1 cellular context compared by ENCODE assay signal in the genomic region with DNA sequence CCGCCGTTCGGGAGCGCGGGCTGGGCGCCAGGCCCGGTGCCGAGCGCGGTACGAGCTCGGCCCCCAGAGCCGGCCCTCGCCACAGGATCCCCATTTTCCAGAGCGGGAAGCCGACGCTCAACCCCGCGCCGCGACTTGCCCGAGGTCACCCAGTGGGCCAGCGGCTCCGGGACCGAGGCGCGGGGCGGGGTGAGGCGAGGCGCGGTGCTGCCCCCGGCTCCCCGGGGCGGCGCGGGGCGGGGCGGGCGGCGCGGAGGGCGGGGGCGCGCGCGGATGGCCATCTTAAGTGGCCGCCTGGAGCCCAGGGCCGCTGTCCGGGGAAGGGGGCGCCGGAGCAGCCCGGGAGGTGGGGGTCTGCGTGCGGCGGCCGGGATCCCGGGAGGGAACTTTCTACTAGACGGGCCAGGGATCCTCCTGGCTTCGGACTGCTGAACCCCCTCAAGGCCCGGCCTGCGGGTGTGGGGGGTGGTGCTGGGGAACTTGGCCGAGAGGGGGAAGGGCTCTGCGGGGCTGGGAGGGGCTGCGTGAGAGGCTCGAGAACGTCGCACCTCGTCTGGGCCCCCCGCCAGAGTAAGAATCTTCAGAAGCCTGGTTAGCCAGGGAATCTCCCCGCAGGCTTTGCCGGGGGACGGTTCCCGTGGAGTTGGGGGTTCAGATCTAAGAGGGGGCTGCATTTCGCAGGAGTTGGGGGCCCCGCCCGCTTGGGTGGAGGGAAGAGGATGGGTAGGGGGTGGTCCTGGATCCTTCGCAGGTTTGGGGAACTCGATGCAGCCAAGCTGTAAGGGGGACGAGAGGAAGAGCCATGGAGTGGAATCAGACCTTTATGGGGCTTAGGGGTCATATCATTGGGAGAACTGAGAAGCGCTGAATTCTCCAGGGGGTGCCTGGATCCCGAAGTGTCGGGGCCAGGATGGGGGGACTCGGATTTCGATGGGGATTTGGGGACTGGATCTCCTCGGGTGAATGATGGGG.
TF ChIP-seq lines count a peak whose summit lies in the region.

No MANE protein-coding gene starts in this region.

TF ChIP-seq in K562, 482 proteins besides CTCF, POLR2A, EP300 and RAD21 (continued from another document and continues in another):
- TF ChIP-seq, protein P1, sequence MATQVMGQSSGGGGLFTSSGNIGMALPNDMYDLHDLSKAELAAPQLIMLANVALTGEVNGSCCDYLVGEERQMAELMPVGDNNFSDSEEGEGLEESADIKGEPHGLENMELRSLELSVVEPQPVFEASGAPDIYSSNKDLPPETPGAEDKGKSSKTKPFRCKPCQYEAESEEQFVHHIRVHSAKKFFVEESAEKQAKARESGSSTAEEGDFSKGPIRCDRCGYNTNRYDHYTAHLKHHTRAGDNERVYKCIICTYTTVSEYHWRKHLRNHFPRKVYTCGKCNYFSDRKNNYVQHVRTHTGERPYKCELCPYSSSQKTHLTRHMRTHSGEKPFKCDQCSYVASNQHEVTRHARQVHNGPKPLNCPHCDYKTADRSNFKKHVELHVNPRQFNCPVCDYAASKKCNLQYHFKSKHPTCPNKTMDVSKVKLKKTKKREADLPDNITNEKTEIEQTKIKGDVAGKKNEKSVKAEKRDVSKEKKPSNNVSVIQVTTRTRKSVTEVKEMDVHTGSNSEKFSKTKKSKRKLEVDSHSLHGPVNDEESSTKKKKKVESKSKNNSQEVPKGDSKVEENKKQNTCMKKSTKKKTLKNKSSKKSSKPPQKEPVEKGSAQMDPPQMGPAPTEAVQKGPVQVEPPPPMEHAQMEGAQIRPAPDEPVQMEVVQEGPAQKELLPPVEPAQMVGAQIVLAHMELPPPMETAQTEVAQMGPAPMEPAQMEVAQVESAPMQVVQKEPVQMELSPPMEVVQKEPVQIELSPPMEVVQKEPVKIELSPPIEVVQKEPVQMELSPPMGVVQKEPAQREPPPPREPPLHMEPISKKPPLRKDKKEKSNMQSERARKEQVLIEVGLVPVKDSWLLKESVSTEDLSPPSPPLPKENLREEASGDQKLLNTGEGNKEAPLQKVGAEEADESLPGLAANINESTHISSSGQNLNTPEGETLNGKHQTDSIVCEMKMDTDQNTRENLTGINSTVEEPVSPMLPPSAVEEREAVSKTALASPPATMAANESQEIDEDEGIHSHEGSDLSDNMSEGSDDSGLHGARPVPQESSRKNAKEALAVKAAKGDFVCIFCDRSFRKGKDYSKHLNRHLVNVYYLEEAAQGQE (CRISPR knock-in tag; IDR thresholded peaks at IDR 0.05; ENCODE audit: low read depth), result no peak
- TF ChIP-seq, protein P2, sequence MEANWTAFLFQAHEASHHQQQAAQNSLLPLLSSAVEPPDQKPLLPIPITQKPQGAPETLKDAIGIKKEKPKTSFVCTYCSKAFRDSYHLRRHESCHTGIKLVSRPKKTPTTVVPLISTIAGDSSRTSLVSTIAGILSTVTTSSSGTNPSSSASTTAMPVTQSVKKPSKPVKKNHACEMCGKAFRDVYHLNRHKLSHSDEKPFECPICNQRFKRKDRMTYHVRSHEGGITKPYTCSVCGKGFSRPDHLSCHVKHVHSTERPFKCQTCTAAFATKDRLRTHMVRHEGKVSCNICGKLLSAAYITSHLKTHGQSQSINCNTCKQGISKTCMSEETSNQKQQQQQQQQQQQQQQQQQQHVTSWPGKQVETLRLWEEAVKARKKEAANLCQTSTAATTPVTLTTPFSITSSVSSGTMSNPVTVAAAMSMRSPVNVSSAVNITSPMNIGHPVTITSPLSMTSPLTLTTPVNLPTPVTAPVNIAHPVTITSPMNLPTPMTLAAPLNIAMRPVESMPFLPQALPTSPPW (CRISPR knock-in tag; IDR thresholded peaks at IDR 0.05), result peak; percentile 92
- no peak for TF ChIP-seq NR2C2 (CRISPR knock-in tag; IDR thresholded peaks at IDR 0.05)
- TF ChIP-seq NR2C2 (tag; IDR thresholded peaks at IDR 0.05), result peak; percentile 77; the same call in 1 of the 2 replicates
- no peak for TF ChIP-seq TCF7 (IDR thresholded peaks at IDR 0.05; ENCODE audit: borderline replicate concordance)
- TF ChIP-seq RB1 (IDR thresholded peaks at IDR 0.05; ENCODE audit: low read depth), result peak; percentile 20; the same call in 1 of the 2 replicates
- no peak for TF ChIP-seq SETDB1 (IDR thresholded peaks at IDR 0.05; ENCODE audit: low read length)
- peak; percentile 69 for TF ChIP-seq BRD4 (IDR thresholded peaks at IDR 0.05)
- no peak for TF ChIP-seq ZC3H11A (IDR thresholded peaks at IDR 0.05; ENCODE audit: low read depth, low read length)
- peak; percentile 69 for TF ChIP-seq NFRKB (IDR thresholded peaks at IDR 0.05; ENCODE audit: low read depth)
- 0 out of 2 replicates have a peak, but pooled peaks have one; percentile 61 for TF ChIP-seq ZNF830 (CRISPR knock-in tag; IDR thresholded peaks at IDR 0.05)
- TF ChIP-seq PURB (CRISPR knock-in tag; IDR thresholded peaks at IDR 0.05; ENCODE audit: low read depth), result no peak
- TF ChIP-seq PRMT5 (CRISPR knock-in tag; IDR thresholded peaks at IDR 0.05), result no peak
- TF ChIP-seq CBFB (CRISPR knock-in tag; IDR thresholded peaks at IDR 0.05), result no peak
- TF ChIP-seq FIP1L1 (IDR thresholded peaks at IDR 0.05; ENCODE audit: low read depth, low read length, poor library complexity, severe bottlenecking), result no peak
- TF ChIP-seq RBFOX2 (IDR thresholded peaks at IDR 0.05; ENCODE audit: low read depth, low read length), result peak; percentile 85
- TF ChIP-seq, protein P3, sequence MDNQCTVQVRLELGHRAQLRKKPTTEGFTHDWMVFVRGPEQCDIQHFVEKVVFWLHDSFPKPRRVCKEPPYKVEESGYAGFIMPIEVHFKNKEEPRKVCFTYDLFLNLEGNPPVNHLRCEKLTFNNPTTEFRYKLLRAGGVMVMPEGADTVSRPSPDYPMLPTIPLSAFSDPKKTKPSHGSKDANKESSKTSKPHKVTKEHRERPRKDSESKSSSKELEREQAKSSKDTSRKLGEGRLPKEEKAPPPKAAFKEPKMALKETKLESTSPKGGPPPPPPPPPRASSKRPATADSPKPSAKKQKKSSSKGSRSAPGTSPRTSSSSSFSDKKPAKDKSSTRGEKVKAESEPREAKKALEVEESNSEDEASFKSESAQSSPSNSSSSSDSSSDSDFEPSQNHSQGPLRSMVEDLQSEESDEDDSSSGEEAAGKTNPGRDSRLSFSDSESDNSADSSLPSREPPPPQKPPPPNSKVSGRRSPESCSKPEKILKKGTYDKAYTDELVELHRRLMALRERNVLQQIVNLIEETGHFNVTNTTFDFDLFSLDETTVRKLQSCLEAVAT (IDR thresholded peaks at IDR 0.05), result peak in 1 of 2 experiments; percentile 62; a peak in 1 of 4 replicates
- peak; percentile 48 for TF ChIP-seq HMGN3 (IDR thresholded peaks at IDR 0.05; ENCODE audit: borderline replicate concordance, extremely low read depth, insufficient read length, low read depth, low read length)
- 0 out of 2 replicates have a peak, but pooled peaks have one; percentile 1 for TF ChIP-seq ZNF316 (IDR thresholded peaks at IDR 0.05)
- no peak for TF ChIP-seq DIDO1 (tag; IDR thresholded peaks at IDR 0.05; ENCODE audit: low read depth)
- no peak for TF ChIP-seq PTTG1 (tag; IDR thresholded peaks at IDR 0.05; ENCODE audit: low read depth)
- no peak for TF ChIP-seq HMG20A (CRISPR knock-in tag; conservative IDR thresholded peaks at IDR 0.05)
- TF ChIP-seq RBM22 (IDR thresholded peaks at IDR 0.05; ENCODE audit: low read depth, low read length, poor library complexity, severe bottlenecking), result peak; percentile 12
- peak; percentile 80 for TF ChIP-seq CHD1 (IDR thresholded peaks at IDR 0.05; ENCODE audit: low read length)
- TF ChIP-seq, protein P4, sequence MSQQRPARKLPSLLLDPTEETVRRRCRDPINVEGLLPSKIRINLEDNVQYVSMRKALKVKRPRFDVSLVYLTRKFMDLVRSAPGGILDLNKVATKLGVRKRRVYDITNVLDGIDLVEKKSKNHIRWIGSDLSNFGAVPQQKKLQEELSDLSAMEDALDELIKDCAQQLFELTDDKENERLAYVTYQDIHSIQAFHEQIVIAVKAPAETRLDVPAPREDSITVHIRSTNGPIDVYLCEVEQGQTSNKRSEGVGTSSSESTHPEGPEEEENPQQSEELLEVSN (IDR thresholded peaks at IDR 0.05; ENCODE audit: borderline replicate concordance in 1 of 2, extremely low read depth in 1 of 2, insufficient read depth in 1 of 2, insufficient read length in 1 of 2, low read depth in 1 of 2, low read length in 1 of 2, poor library complexity in 1 of 2, severe bottlenecking in 1 of 2), result peak in 1 of 2 experiments; percentile 49
- peak; percentile 23 for TF ChIP-seq SAP30 (IDR thresholded peaks at IDR 0.05; ENCODE audit: borderline replicate concordance, insufficient read depth, low read depth, low read length, poor library complexity, severe bottlenecking)
- TF ChIP-seq, protein P5, sequence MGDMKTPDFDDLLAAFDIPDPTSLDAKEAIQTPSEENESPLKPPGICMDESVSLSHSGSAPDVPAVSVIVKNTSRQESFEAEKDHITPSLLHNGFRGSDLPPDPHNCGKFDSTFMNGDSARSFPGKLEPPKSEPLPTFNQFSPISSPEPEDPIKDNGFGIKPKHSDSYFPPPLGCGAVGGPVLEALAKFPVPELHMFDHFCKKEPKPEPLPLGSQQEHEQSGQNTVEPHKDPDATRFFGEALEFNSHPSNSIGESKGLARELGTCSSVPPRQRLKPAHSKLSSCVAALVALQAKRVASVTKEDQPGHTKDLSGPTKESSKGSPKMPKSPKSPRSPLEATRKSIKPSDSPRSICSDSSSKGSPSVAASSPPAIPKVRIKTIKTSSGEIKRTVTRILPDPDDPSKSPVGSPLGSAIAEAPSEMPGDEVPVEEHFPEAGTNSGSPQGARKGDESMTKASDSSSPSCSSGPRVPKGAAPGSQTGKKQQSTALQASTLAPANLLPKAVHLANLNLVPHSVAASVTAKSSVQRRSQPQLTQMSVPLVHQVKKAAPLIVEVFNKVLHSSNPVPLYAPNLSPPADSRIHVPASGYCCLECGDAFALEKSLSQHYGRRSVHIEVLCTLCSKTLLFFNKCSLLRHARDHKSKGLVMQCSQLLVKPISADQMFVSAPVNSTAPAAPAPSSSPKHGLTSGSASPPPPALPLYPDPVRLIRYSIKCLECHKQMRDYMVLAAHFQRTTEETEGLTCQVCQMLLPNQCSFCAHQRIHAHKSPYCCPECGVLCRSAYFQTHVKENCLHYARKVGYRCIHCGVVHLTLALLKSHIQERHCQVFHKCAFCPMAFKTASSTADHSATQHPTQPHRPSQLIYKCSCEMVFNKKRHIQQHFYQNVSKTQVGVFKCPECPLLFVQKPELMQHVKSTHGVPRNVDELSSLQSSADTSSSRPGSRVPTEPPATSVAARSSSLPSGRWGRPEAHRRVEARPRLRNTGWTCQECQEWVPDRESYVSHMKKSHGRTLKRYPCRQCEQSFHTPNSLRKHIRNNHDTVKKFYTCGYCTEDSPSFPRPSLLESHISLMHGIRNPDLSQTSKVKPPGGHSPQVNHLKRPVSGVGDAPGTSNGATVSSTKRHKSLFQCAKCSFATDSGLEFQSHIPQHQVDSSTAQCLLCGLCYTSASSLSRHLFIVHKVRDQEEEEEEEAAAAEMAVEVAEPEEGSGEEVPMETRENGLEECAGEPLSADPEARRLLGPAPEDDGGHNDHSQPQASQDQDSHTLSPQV (IDR thresholded peaks at IDR 0.05), result 0 out of 2 replicates have a peak, but pooled peaks have one; percentile 55
- no peak for TF ChIP-seq L3MBTL2 (IDR thresholded peaks at IDR 0.05)
- no peak for TF ChIP-seq NBN (IDR thresholded peaks at IDR 0.05; ENCODE audit: low read depth)
- TF ChIP-seq, protein P6, sequence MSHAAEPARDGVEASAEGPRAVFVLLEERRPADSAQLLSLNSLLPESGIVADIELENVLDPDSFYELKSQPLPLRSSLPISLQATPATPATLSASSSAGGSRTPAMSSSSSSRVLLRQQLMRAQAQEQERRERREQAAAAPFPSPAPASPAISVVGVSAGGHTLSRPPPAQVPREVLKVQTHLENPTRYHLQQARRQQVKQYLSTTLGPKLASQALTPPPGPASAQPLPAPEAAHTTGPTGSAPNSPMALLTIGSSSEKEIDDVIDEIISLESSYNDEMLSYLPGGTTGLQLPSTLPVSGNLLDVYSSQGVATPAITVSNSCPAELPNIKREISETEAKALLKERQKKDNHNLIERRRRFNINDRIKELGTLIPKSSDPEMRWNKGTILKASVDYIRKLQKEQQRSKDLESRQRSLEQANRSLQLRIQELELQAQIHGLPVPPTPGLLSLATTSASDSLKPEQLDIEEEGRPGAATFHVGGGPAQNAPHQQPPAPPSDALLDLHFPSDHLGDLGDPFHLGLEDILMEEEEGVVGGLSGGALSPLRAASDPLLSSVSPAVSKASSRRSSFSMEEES (CRISPR knock-in tag; IDR thresholded peaks at IDR 0.05), result no peak
- TF ChIP-seq RBM25 (IDR thresholded peaks at IDR 0.05; ENCODE audit: low read depth, low read length, severe bottlenecking), result no peak
- TF ChIP-seq NR2C1 (IDR thresholded peaks at IDR 0.05), result no peak
- TF ChIP-seq NR2C1 (tag; IDR thresholded peaks at IDR 0.05), result no peak
- no peak for TF ChIP-seq NR3C1 (CRISPR knock-in tag; IDR thresholded peaks at IDR 0.05)
- TF ChIP-seq, protein P7, sequence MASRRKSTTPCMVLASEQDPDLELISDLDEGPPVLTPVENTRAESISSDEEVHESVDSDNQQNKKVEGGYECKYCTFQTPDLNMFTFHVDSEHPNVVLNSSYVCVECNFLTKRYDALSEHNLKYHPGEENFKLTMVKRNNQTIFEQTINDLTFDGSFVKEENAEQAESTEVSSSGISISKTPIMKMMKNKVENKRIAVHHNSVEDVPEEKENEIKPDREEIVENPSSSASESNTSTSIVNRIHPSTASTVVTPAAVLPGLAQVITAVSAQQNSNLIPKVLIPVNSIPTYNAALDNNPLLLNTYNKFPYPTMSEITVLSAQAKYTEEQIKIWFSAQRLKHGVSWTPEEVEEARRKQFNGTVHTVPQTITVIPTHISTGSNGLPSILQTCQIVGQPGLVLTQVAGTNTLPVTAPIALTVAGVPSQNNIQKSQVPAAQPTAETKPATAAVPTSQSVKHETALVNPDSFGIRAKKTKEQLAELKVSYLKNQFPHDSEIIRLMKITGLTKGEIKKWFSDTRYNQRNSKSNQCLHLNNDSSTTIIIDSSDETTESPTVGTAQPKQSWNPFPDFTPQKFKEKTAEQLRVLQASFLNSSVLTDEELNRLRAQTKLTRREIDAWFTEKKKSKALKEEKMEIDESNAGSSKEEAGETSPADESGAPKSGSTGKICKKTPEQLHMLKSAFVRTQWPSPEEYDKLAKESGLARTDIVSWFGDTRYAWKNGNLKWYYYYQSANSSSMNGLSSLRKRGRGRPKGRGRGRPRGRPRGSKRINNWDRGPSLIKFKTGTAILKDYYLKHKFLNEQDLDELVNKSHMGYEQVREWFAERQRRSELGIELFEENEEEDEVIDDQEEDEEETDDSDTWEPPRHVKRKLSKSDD (conservative IDR thresholded peaks at IDR 0.05; ENCODE audit: low read length), result no peak
- TF ChIP-seq ETV1 (tag; conservative IDR thresholded peaks at IDR 0.05; ENCODE audit: low read depth), result no peak
- TF ChIP-seq CHD2 (IDR thresholded peaks at IDR 0.05; ENCODE audit: low read depth, low read length), result 0 out of 2 replicates have a peak, but pooled peaks have one; percentile 44
- TF ChIP-seq, protein P8, sequence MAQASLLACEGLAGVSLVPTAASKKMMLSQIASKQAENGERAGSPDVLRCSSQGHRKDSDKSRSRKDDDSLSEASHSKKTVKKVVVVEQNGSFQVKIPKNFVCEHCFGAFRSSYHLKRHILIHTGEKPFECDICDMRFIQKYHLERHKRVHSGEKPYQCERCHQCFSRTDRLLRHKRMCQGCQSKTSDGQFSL (CRISPR knock-in tag; IDR thresholded peaks at IDR 0.05), result peak; percentile 92
- TF ChIP-seq, protein P8 (tag; IDR thresholded peaks at IDR 0.05), result peak in 1 of 2 experiments; percentile 91; a peak in 2 of 4 replicates
- no peak for TF ChIP-seq ARID2 (IDR thresholded peaks at IDR 0.05)
- TF ChIP-seq SIN3B (IDR thresholded peaks at IDR 0.05; ENCODE audit: low read depth), result 0 out of 2 replicates have a peak, but pooled peaks have one; percentile 10
